ENCODE assay signal across 9 cellular contexts in the genomic region with DNA sequence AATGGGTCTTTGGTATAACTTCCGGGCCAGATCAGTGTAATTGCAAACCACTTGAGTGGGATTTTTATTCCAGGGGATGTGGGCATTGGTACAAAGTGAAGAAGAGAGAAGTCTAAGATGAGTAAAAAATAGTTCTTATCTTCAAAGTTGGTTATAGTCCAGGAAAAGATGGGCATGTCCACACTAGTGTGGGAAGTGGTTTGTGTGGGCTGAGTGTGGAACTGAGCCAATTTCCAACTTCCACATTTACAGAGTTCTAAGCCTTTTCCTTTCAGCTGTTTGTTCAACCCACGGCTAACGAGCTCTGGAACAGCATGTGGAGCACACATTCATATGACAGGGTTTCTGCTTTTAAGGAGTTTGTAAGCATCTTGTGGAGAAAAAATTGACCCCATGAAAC.
DNase-seq lines count a peak whose midpoint lies in the region; ATAC-seq and TF ChIP-seq lines count a peak whose summit lies in the region.
"Had no signal": no experiment of that assay in that cellular context is flagged by ENCODE, and none has a peak within 500 bp of the region (broad histone marks: within the 10 kb centered on the region; RNA-seq: fewer than 3 reads in every experiment).

No MANE protein-coding gene starts in this region.

- TF ChIP-seq POLR2A in IMR-90 (IDR thresholded peaks at IDR 0.05; ENCODE audit: low read depth, low read length): no peak

- DNase-seq in IMR-90 (peak; percentile 12), SKM-1 (lab: John Stamatoyannopoulos, UW; ENCODE audit: unreplicated experiment) (peak; percentile 88), fibroblast of the aortic adventitia (ENCODE audit: low read depth) (peak; percentile 36), renal cortical epithelial cell (ENCODE audit: low read depth) (peak; percentile 57)
- DNase-seq: activated effector memory CD4-positive, alpha-beta T cell treated with Interleukin-2 at 50 U/mL for 16 hours had no signal

- BruUV-seq in IMR-90 (replicated peaks; lab: Mats Ljungman, UMichigan): no TSS peak

- H3K27me3 ChIP-seq in IMR-90 (ENCODE audit: control insufficient read depth, insufficient read depth, low read length): no peaks in the 10 kb centered on the region

- no peak overlapping the region for H2AFZ ChIP-seq in IMR-90 (replicated peaks; ENCODE audit: low read length, poor library complexity)

- H2BK20ac ChIP-seq in IMR-90 (ENCODE audit: low read depth, low read length): no peak overlapping the region

- H3K4ac ChIP-seq in IMR-90 (ENCODE audit: low read depth, low read length): no peak overlapping the region

- no peak overlapping the region for H3K56ac ChIP-seq in IMR-90 (ENCODE audit: extremely low read depth, insufficient read depth, low read length)

- H3K9me3 ChIP-seq in IMR-90 (ENCODE audit: control insufficient read depth, insufficient read depth, low read length): peaks cover 2% of the 10 kb centered on the region; the same call in 1 of the 2 replicates

- H3K4me2 ChIP-seq in IMR-90 (ENCODE audit: low read depth, low read length): no peak overlapping the region

- no peaks in the 10 kb centered on the region for H3K9me1 ChIP-seq in IMR-90 (ENCODE audit: insufficient read depth, low read length)

- dilution Hi-C loops in IMR-90 (cut with HindIII; ENCODE audit: low sequenced_read_pairs, unreplicated experiment): no loop called here

- no peak overlapping the region for H2BK120ac ChIP-seq in IMR-90 (ENCODE audit: low read depth, low read length)

- no peak overlapping the region for H3K14ac ChIP-seq in IMR-90 (replicated peaks; ENCODE audit: low read depth, low read length)

- H3K23ac ChIP-seq in IMR-90 (ENCODE audit: low read depth, low read length): no peak overlapping the region

- no peak for TF ChIP-seq CTCF in IMR-90 (conservative IDR thresholded peaks at IDR 0.05; ENCODE audit: low read depth, low read length)
- no peak for TF ChIP-seq CTCF in fibroblast of the aortic adventitia (IDR thresholded peaks at IDR 0.05; ENCODE audit: insufficient read depth, low read length)

- H2AK9ac ChIP-seq in IMR-90 (replicated peaks; ENCODE audit: low read depth, low read length, poor library complexity): no peak overlapping the region

- H3K4me3 ChIP-seq in IMR-90 (ENCODE audit: insufficient read depth, low read depth, low read length) (no peak overlapping the region), fibroblast of the aortic adventitia (ENCODE audit: low read depth, low read length) (no peak overlapping the region)

- no peaks in the 10 kb centered on the region for H3K36me3 ChIP-seq in IMR-90 (ENCODE audit: control insufficient read depth, insufficient read depth, low read length)

- POLR2A ChIA-PET in IMR-90 (lab: Charles Lee; ENCODE audit: unreplicated experiment): no interaction called here

- no peak overlapping the region for H2AK5ac ChIP-seq in IMR-90 (ENCODE audit: low read depth, low read length)

- H2BK5ac ChIP-seq in IMR-90 (ENCODE audit: low read depth, low read length, poor library complexity, severe bottlenecking): no peak overlapping the region

- in situ Hi-C loops in IMR-90 (cut with MboI; ENCODE audit: low sequenced_read_pairs): no loop called here

- CTCF ChIA-PET in IMR-90 (lab: Yijun Ruan, JAX): no interaction called here

- intact Hi-C loops in IMR-90 (cut with micrococcal nuclease): no loop called here

- no CpG with 5 or more reads among the region's 3 CpGs for WGBS in IMR-90 (ENCODE audit: extremely low coverage in 2 of 2, insufficient read length in 1 of 2), 2 experiments

- H3K9ac ChIP-seq in IMR-90 (ENCODE audit: low read depth, low read length): no peak overlapping the region

- H3K18ac ChIP-seq in IMR-90 (ENCODE audit: low read depth, low read length): no peak overlapping the region

- no peak overlapping the region for H3K27ac ChIP-seq in IMR-90 (ENCODE audit: insufficient read depth, low read length)

- no peaks in the 10 kb centered on the region for H3K79me1 ChIP-seq in IMR-90 (ENCODE audit: low read depth in 1 of 2, low read length in 2 of 2)

- H4K8ac ChIP-seq in IMR-90 (ENCODE audit: low read depth in 2 of 2, low read length in 2 of 2): no peak overlapping the region

- no peaks in the 10 kb centered on the region for H3K4me1 ChIP-seq in IMR-90 (ENCODE audit: control insufficient read depth, insufficient read depth, low read length)

- ATAC-seq in IMR-90 (ENCODE audit: low read depth) (no peak), HG02870 (IDR thresholded peaks at IDR 0.05; ENCODE audit: unreplicated experiment) (no peak), GM19035 (IDR thresholded peaks at IDR 0.05; ENCODE audit: unreplicated experiment) (no peak), HG03378 (IDR thresholded peaks at IDR 0.05; ENCODE audit: unreplicated experiment) (no peak)
- ATAC-seq: Panc1 had no signal

- no peak overlapping the region for H4K5ac ChIP-seq in IMR-90 (ENCODE audit: low read depth, low read length)

- H4K20me1 ChIP-seq in IMR-90 (ENCODE audit: insufficient read depth, low read length): no peaks in the 10 kb centered on the region

- TF ChIP-seq RAD21 in IMR-90 (IDR thresholded peaks at IDR 0.05; ENCODE audit: low read length): no peak

- H4K91ac ChIP-seq in IMR-90 (ENCODE audit: insufficient read depth, low read depth, low read length): no peak overlapping the region

- H2BK15ac ChIP-seq in IMR-90 (ENCODE audit: low read depth, low read length): no peak overlapping the region

TF ChIP-seq in IMR-90, 13 proteins besides CTCF, POLR2A, EP300 and RAD21:
- no peak for TF ChIP-seq SMC3 (IDR thresholded peaks at IDR 0.05; ENCODE audit: low read depth, low read length)
- TF ChIP-seq, protein P1, sequence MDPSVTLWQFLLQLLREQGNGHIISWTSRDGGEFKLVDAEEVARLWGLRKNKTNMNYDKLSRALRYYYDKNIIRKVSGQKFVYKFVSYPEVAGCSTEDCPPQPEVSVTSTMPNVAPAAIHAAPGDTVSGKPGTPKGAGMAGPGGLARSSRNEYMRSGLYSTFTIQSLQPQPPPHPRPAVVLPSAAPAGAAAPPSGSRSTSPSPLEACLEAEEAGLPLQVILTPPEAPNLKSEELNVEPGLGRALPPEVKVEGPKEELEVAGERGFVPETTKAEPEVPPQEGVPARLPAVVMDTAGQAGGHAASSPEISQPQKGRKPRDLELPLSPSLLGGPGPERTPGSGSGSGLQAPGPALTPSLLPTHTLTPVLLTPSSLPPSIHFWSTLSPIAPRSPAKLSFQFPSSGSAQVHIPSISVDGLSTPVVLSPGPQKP (IDR thresholded peaks at IDR 0.05; ENCODE audit: borderline replicate concordance, low read depth, low read length): no peak

Comparison
In these comparisons a context has a peak if more than half of its experiments do, and no peak if none do; other contexts are left out.
1. DNase-seq: peak in every context shown above with its lines; median percentile 88 in SKM-1; 57 in renal cortical epithelial cell; 36 in fibroblast of the aortic adventitia; 12 in IMR-90.